In the genomic region with DNA sequence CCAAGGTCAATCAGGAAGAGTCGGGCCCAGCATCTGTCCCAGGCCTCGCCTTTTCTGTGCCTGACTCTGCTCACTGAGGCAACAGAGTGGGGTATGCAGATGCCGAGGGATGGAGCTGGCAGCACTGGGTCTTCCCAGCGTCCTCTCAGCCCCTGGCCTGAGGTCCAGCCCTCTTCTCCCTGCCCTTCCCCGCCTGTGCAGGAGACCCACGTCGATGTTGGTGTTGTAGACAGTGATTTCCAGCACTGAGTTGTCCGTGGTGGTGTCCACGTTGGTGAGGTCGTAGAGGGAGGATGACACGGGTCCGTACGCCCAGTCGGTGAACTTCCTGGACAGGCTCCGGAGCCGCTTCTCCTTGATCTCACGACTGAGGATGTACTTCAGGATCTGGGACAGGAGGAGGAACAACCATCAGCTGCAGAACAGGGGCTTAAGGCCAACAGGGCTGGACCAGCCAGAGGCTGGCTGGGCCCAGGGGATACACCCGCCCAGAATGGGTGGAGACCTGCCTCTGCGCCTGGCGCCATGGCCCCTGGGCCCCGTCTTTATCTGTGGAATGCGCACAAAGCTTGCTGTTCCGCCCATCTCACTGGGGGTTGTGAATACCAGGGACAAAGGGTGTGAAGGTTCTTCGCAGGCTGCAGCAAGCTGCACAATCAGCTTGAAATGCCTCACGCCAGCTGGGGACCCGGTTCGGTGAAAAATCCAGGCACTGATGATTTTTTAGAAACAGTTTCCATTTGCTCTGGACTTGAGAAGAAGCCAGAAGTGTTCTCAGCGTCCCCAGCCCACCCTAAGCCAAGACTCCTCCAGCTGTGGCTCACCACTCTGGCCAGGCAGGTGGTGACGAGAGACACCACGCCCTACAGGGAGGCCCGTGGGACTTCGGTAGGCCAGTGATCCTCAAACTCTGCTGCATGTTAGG, we compare ENCODE assay signal across 13 cellular contexts. TPM values are rescaled to one million over a fixed set of nuclear protein-coding genes. Genes with fewer than 3 reads are reported as not detected.
A peak's percentile ranks its signal among the peaks of the same experiment; 100 is the strongest.
DNase-seq lines count a peak whose midpoint lies in the region; ATAC-seq and TF ChIP-seq lines count a peak whose summit lies in the region.
"Had no signal": no experiment of that assay in that cellular context is flagged by ENCODE, and none has a peak within 500 bp of the region (broad histone marks: within the 10 kb centered on the region; RNA-seq: fewer than 3 reads in every experiment).

No MANE protein-coding gene starts in this region.

- no peaks in the 10 kb centered on the region for H3K27me3 ChIP-seq in Caco-2 (replicated peaks; ENCODE audit: control insufficient read depth, insufficient read depth, low read length)
- H3K27me3 ChIP-seq in body of pancreas, result no peaks in the 10 kb centered on the region
- no peaks in the 10 kb centered on the region for H3K27me3 ChIP-seq in iPS-18a (ENCODE audit: control insufficient read depth, insufficient read depth, low read length)
- H3K27me3 ChIP-seq: BE2C had no signal

- peak overlapping the region; percentile 97 for H3K27ac Mint-ChIP-seq in Caco-2 (ENCODE audit: unreplicated experiment)
- H3K27ac Mint-ChIP-seq: T-helper 1 cell treated with Interleukin-12 subunit alpha and Interleukin-12 subunit beta and Interleukin-4 antibody, amounts not matched to agents 30 μg/mL and 1 μg/mL, for 36 hours had no signal

- BruUV-seq in Caco-2 (replicated peaks; lab: Mats Ljungman, UMichigan), result no TSS peak

- no peaks in the 10 kb centered on the region for H3K27me3 Mint-ChIP-seq in Caco-2 (ENCODE audit: insufficient read depth, unreplicated experiment)

- 51 to 85% methylated on average over 12 to 31 of the region's 32 CpGs for WGBS in body of pancreas, 2 donors

- POLR2A ChIA-PET in Caco-2 (lab: Charles Lee), result interaction anchor here (1.2 kb wide), 1 partner anchor 106 kb away, joined by 9 read pairs; the partner anchor contains the start of genes CTNS and SHPK

- peak overlapping the region; percentile 69 for H3K4me3 Mint-ChIP-seq in Caco-2 (ENCODE audit: unreplicated experiment)
- H3K4me3 Mint-ChIP-seq: T-helper 1 cell treated with Interleukin-12 subunit alpha and Interleukin-12 subunit beta and Interleukin-4 antibody, amounts not matched to agents 30 μg/mL and 1 μg/mL, for 36 hours had no signal

- H3K9me3 Mint-ChIP-seq in Caco-2 (ENCODE audit: unreplicated experiment), result peaks cover 10% of the 10 kb centered on the region
- H3K9me3 Mint-ChIP-seq: T-helper 1 cell treated with Interleukin-12 subunit alpha and Interleukin-12 subunit beta and Interleukin-4 antibody, amounts not matched to agents 30 μg/mL and 1 μg/mL, for 36 hours had no signal

- CTCF ChIA-PET in Caco-2 (lab: Charles Lee), result interaction anchor here (0.6 kb wide), 5 partner anchors 16 to 443 kb away, joined by 3 read pairs; no protein-coding TSS in a partner anchor

- peak in 1 of 3 donors; percentile 47 for TF ChIP-seq POLR2A in body of pancreas (IDR thresholded peaks at IDR 0.05)

- H3K36me3 Mint-ChIP-seq in Caco-2 (ENCODE audit: insufficient read depth, unreplicated experiment), result peaks cover 22% of the 10 kb centered on the region

- H3K27ac ChIP-seq in body of pancreas (peak overlapping the region in 3 of 4 donors; percentile 18 to 82 (median 43)), iPS-18a (ENCODE audit: low read length) (no peak overlapping the region)
- H3K27ac ChIP-seq: parathyroid adenoma had no signal

- H3K4me3 ChIP-seq in Caco-2 (ENCODE audit: low read depth, low read length) (0 out of 2 replicates have a peak overlapping the region, but pooled peaks have one; percentile 6), body of pancreas (no peak overlapping the region), iPS-18a (ENCODE audit: low read length) (peak overlapping the region; percentile 11)

- no peaks in the 10 kb centered on the region for H3K9me3 ChIP-seq in Caco-2
- H3K9me3 ChIP-seq in body of pancreas, result no peaks in the 10 kb centered on the region
- H3K9me3 ChIP-seq in iPS-18a (ENCODE audit: control insufficient read depth, low read depth, low read length), result no peaks in the 10 kb centered on the region
- H3K9me3 ChIP-seq: BE2C had no signal

- intact Hi-C loops in Caco-2 (cut with micrococcal nuclease; ENCODE audit: unreplicated experiment), result loop anchor here (10.0 kb wide), 1 partner anchor 55 kb away; the partner anchor contains the start of genes ASPA and SPATA22
- intact Hi-C loops in body of pancreas (cut with DNase I), result no loop called here

- H3K4me1 ChIP-seq in Caco-2, result peaks cover 36% of the 10 kb centered on the region
- no peaks in the 10 kb centered on the region for H3K4me1 ChIP-seq in body of pancreas
- H3K4me1 ChIP-seq in iPS-18a (ENCODE audit: control insufficient read depth, low read depth, low read length), result peaks cover 7% of the 10 kb centered on the region
- H3K4me1 ChIP-seq: BE2C, parathyroid adenoma had no signal

- peak; percentile 96 to 98 for DNase-seq in Caco-2
- peak in 2 of 4 donors; percentile 42 to 71 for DNase-seq in body of pancreas
- peak; percentile 64 for DNase-seq in pons (ENCODE audit: low spot score)
- no peak for DNase-seq in cortex of kidney (lab: John Stamatoyannopoulos, UW)
- DNase-seq in stimulated activated CD4-positive, alpha-beta T cell treated with anti-CD3 and anti-CD28 coated beads, Interleukin-4, amount 100 ng/mL, for 1 hour, result no peak
- no peak for DNase-seq in NCI-H1930 (lab: John Stamatoyannopoulos, UW)
- DNase-seq: BE2C, NCI-H446 treated with DMSO at 0.1 percent for 48 hours had no signal

- TF ChIP-seq CTCF in Caco-2 (IDR thresholded peaks at IDR 0.05; ENCODE audit: insufficient read depth in 1 of 2, low read depth in 1 of 2, low read length in 1 of 2, severe bottlenecking in 1 of 2, unreplicated experiment in 1 of 2), result no peak
- no peak for TF ChIP-seq CTCF in body of pancreas (IDR thresholded peaks at IDR 0.05)

- peaks cover 22% of the 10 kb centered on the region for H3K4me1 Mint-ChIP-seq in Caco-2 (ENCODE audit: low read depth, unreplicated experiment)

- H3K36me3 ChIP-seq in Caco-2 (ENCODE audit: control insufficient read depth, insufficient read depth, low read length), result no peaks in the 10 kb centered on the region
- H3K36me3 ChIP-seq in body of pancreas (replicated peaks in 1 of 2; ENCODE audit: insufficient read depth in 1 of 2, low read depth in 2 of 2), result no peaks in the 10 kb centered on the region
- H3K36me3 ChIP-seq in iPS-18a (ENCODE audit: control insufficient read depth, low read depth, low read length), result no peaks in the 10 kb centered on the region
- H3K36me3 ChIP-seq: BE2C had no signal

- ATAC-seq in body of pancreas (peak; percentile 67), HG03442 (IDR thresholded peaks at IDR 0.05; ENCODE audit: unreplicated experiment) (no peak)

- no peak overlapping the region for H3K9ac ChIP-seq in iPS-18a (ENCODE audit: low read length)
- H3K9ac ChIP-seq: parathyroid adenoma had no signal

RNA-seq across cellular contexts. Expression of gene TRPV3, which starts 27.5 kb away (rescaled TPM):
- 8.4 and 8.9 TPM in 2 replicates for total RNA-seq in Caco-2 (2022)
- under 1 TPM in 1 of 2 donors, not detected in 1; 0.33 TPM for total RNA-seq in body of pancreas

RNA-seq across cellular contexts. Expression of gene ASPA, which starts 54.3 kb away (rescaled TPM):
- total RNA-seq in Caco-2 (2022) (0.27 and 0.42 TPM in 2 replicates), body of pancreas (under 1 TPM; 0.66 to 0.78 TPM)

RNA-seq across cellular contexts. Expression of gene SPATA22, which starts 58.5 kb away (rescaled TPM):
- total RNA-seq in Caco-2 (2022) (not detected in 2 replicates), body of pancreas (not detected)
- total RNA-seq: epithelial cell of proximal tubule had no signal

Comparison
In these comparisons a context has a peak if more than half of its experiments do, and no peak if none do; other contexts are left out.
1. DNase-seq: peak in Caco-2 (2 of 2) and pons (single experiment); none in cortex of kidney (single experiment), stimulated activated CD4-positive, alpha-beta T cell treated with anti-CD3 and anti-CD28 coated beads, Interleukin-4, amount 100 ng/mL, for 1 hour (single experiment) and NCI-H1930 (0 of 2).
2. H3K4me3 ChIP-seq: peak in Caco-2 (single experiment) and iPS-18a (single experiment); none in body of pancreas (0 of 2).